8 cellular contexts compared by ENCODE assay signal in genomic region chr20:57346477-57346876, GRCh38. TPM values are rescaled to one million over a fixed set of nuclear protein-coding genes. Genes with fewer than 3 reads are reported as not detected.
A peak's percentile ranks its signal among the peaks of the same experiment; 100 is the strongest.
DNase-seq lines count a peak whose midpoint lies in the region; ATAC-seq lines count a peak whose summit lies in the region.

No MANE protein-coding gene starts in this region.

- peaks cover 9% of the 10 kb centered on the region; the same call in 1 of the 2 replicates for H3K27me3 ChIP-seq in HAP-1 (ENCODE audit: low read depth)
- no peaks in the 10 kb centered on the region for H3K27me3 ChIP-seq in effector memory CD4-positive, alpha-beta T cell (replicated peaks; ENCODE audit: control insufficient read depth, insufficient read depth, low read length, poor library complexity, severe bottlenecking)

- no peak overlapping the region for H3K27ac ChIP-seq in effector memory CD4-positive, alpha-beta T cell (ENCODE audit: insufficient read depth, low read length, poor library complexity, severe bottlenecking)

- DNase-seq in C1 segment of cervical spinal cord (lab: John Stamatoyannopoulos, UW) (peak in 9 of 14 donors; percentile 6 to 51 (median 41)), HAP-1 (ENCODE audit: low spot score in 2 of 2) (peak; percentile 72 to 87), NCI-H748 (lab: John Stamatoyannopoulos, UW; ENCODE audit: unreplicated experiment) (peak; percentile 50), midbrain (lab: John Stamatoyannopoulos, UW) (peak; percentile 85)
- peak; percentile 81 for DNase-seq in activated CD4-positive, alpha-beta memory T cell treated with anti-CD3 and anti-CD28 coated beads for 36 hours
- DNase-seq in effector memory CD4-positive, alpha-beta T cell = peak; percentile 25 to 46 (median 25)
- DNase-seq in stimulated activated CD8-positive, alpha-beta memory T cell treated with anti-CD3 and anti-CD28 coated beads, Interleukin-7, amount 100 ng/mL, for 24 hours (ENCODE audit: low read depth) = peak; percentile 62

- no peaks in the 10 kb centered on the region for H3K4me1 ChIP-seq in HAP-1
- H3K4me1 ChIP-seq in effector memory CD4-positive, alpha-beta T cell (ENCODE audit: control insufficient read depth, insufficient read depth, low read length, poor library complexity, severe bottlenecking) = no peaks in the 10 kb centered on the region

- intact Hi-C loops in activated CD4-positive, alpha-beta memory T cell treated with anti-CD3 and anti-CD28 coated beads for 36 hours (cut with micrococcal nuclease) = loop anchor here (1.0 to 5.0 kb wide), 2 partner anchors 257 to 794 kb away; no protein-coding TSS in a partner anchor

- no peaks in the 10 kb centered on the region for H3K9me3 ChIP-seq in HAP-1
- H3K9me3 ChIP-seq in effector memory CD4-positive, alpha-beta T cell (ENCODE audit: control insufficient read depth, low read length) = no peaks in the 10 kb centered on the region

- no peaks in the 10 kb centered on the region for H3K9me3 Mint-ChIP-seq in activated CD4-positive, alpha-beta memory T cell treated with anti-CD3 and anti-CD28 coated beads for 36 hours

- peaks cover 3% of the 10 kb centered on the region for H3K4me1 Mint-ChIP-seq in activated CD4-positive, alpha-beta memory T cell treated with anti-CD3 and anti-CD28 coated beads for 36 hours (ENCODE audit: low read depth)

- H3K36me3 Mint-ChIP-seq in activated CD4-positive, alpha-beta memory T cell treated with anti-CD3 and anti-CD28 coated beads for 36 hours = no peaks in the 10 kb centered on the region

- H3K36me3 ChIP-seq in HAP-1 (replicated peaks) = peaks cover 2% of the 10 kb centered on the region; the same call in 1 of the 2 replicates
- no peaks in the 10 kb centered on the region for H3K36me3 ChIP-seq in effector memory CD4-positive, alpha-beta T cell (ENCODE audit: control insufficient read depth, insufficient read depth, low read length)

- POLR2A ChIA-PET in activated CD4-positive, alpha-beta memory T cell treated with anti-CD3 and anti-CD28 coated beads for 36 hours (lab: Charles Lee) = interaction anchor here (0.6 kb wide), 1 partner anchor 43 kb away, joined by 6 read pairs; no protein-coding TSS in a partner anchor

- H3K4me3 ChIP-seq in HAP-1 = no peak overlapping the region
- no peak overlapping the region for H3K4me3 ChIP-seq in effector memory CD4-positive, alpha-beta T cell (ENCODE audit: insufficient read depth, low read depth, low read length, poor library complexity, severe bottlenecking)

- CTCF ChIA-PET in activated CD4-positive, alpha-beta memory T cell treated with anti-CD3 and anti-CD28 coated beads for 36 hours (lab: Charles Lee) = interaction anchor here (0.6 to 4.2 kb wide), 16 partner anchors 9 to 796 kb away, joined by 3 to 39 read pairs (median 6); no protein-coding TSS in a partner anchor

- no peaks in the 10 kb centered on the region for H3K27me3 Mint-ChIP-seq in activated CD4-positive, alpha-beta memory T cell treated with anti-CD3 and anti-CD28 coated beads for 36 hours

- ATAC-seq in GM21529 (IDR thresholded peaks at IDR 0.05; ENCODE audit: unreplicated experiment) = no peak

- no peak overlapping the region for H3K4me3 Mint-ChIP-seq in activated CD4-positive, alpha-beta memory T cell treated with anti-CD3 and anti-CD28 coated beads for 36 hours

- H3K27ac Mint-ChIP-seq in activated CD4-positive, alpha-beta memory T cell treated with anti-CD3 and anti-CD28 coated beads for 36 hours = no peak overlapping the region

- in situ Hi-C loops in HAP-1 (cut with MboI; ENCODE audit: low sequenced_read_pairs) = no loop called here

RNA-seq across cellular contexts. Expression of gene RAE1, which starts 4.6 kb away (rescaled TPM):
- total RNA-seq in activated CD4-positive, alpha-beta memory T cell treated with anti-CD3 and anti-CD28 coated beads for 36 hours = 10 to 100 TPM; 33.7 to 38.2 TPM

RNA-seq across cellular contexts. Expression of gene SPO11, which starts 16.9 kb away (rescaled TPM):
- not detected for total RNA-seq in activated CD4-positive, alpha-beta memory T cell treated with anti-CD3 and anti-CD28 coated beads for 36 hours

RNA-seq across cellular contexts. Expression of gene RBM38, which starts 44.7 kb away (rescaled TPM):
- 10 to 100 TPM; 73.4 to 77.3 TPM for total RNA-seq in activated CD4-positive, alpha-beta memory T cell treated with anti-CD3 and anti-CD28 coated beads for 36 hours

Comparison
In these comparisons a context has a peak if more than half of its experiments do, and no peak if none do; other contexts are left out.
1. DNase-seq: peak in every context shown above with its lines; median percentile 85 in midbrain; 81 in activated CD4-positive, alpha-beta memory T cell treated with anti-CD3 and anti-CD28 coated beads for 36 hours; 80 in HAP-1; 62 in stimulated activated CD8-positive, alpha-beta memory T cell treated with anti-CD3 and anti-CD28 coated beads, Interleukin-7, amount 100 ng/mL, for 24 hours; 50 in NCI-H748; 41 in C1 segment of cervical spinal cord; 25 in effector memory CD4-positive, alpha-beta T cell.